Comparison of ENCODE assay signal across 9 cellular contexts in genomic region chr6:139940741-139941712, GRCh38.
DNase-seq lines count a peak whose midpoint lies in the region; ATAC-seq and TF ChIP-seq lines count a peak whose summit lies in the region.
"Had no signal": no experiment of that assay in that cellular context is flagged by ENCODE, and none has a peak within 500 bp of the region (broad histone marks: within the 10 kb centered on the region; RNA-seq: fewer than 3 reads in every experiment).

No MANE protein-coding gene starts in this region.

- no peak overlapping the region for H3K4me2 ChIP-seq in Karpas-422 (ENCODE audit: low read depth, low read length, poor library complexity, severe bottlenecking)

- no peak overlapping the region for H3K9ac ChIP-seq in Karpas-422 (ENCODE audit: low read length)

- no peaks in the 10 kb centered on the region for H4K20me1 ChIP-seq in Karpas-422 (ENCODE audit: insufficient read depth, low read depth, low read length)

- H3K27me3 ChIP-seq in Karpas-422 (ENCODE audit: low read length) = no peaks in the 10 kb centered on the region
- H3K27me3 ChIP-seq: pancreas had no signal

- H3K27ac ChIP-seq in HEK293 (ENCODE audit: extremely low read depth, low read depth, low read length) (no peak overlapping the region), Karpas-422 (ENCODE audit: low read length) (no peak overlapping the region)
- H3K27ac ChIP-seq: pancreas had no signal

- H3K36me3 ChIP-seq in HEK293 (ENCODE audit: control insufficient read depth in 2 of 2, insufficient read depth in 1 of 2, low read length in 2 of 2) = no peaks in the 10 kb centered on the region
- H3K36me3 ChIP-seq in Karpas-422 (ENCODE audit: insufficient read depth, low read length) = no peaks in the 10 kb centered on the region
- H3K36me3 ChIP-seq in mucosa of descending colon (ENCODE audit: low read depth) = no peaks in the 10 kb centered on the region
- H3K36me3 ChIP-seq: pancreas had no signal

- POLR2A ChIA-PET in HEK293 (lab: Yijun Ruan, JAX) = no interaction called here

- H2AFZ ChIP-seq in Karpas-422 (ENCODE audit: low read length) = no peak overlapping the region

- no peaks in the 10 kb centered on the region for H3K9me3 ChIP-seq in HEK293 (ENCODE audit: control insufficient read depth, insufficient read depth, low read depth, low read length)
- no peaks in the 10 kb centered on the region for H3K9me3 ChIP-seq in Karpas-422 (ENCODE audit: low read length)
- H3K9me3 ChIP-seq in mucosa of descending colon = no peaks in the 10 kb centered on the region
- H3K9me3 ChIP-seq: pancreas had no signal

- no peak for TF ChIP-seq POLR2A in GM18505 (IDR thresholded peaks at IDR 0.05; ENCODE audit: borderline replicate concordance, extremely low read depth, insufficient read depth, insufficient read length)

- peak; percentile 43 for DNase-seq in Karpas-422
- DNase-seq in fibroblast of peridontal ligament (ENCODE audit: extremely low read depth) = peak; percentile 43
- DNase-seq in nucleus accumbens (lab: John Stamatoyannopoulos, UW) = no peak
- no peak for DNase-seq in middle frontal gyrus (ENCODE audit: extremely low spot score, low spot score)
- no peak for DNase-seq in ACHN
- DNase-seq in mucosa of descending colon = no peak
- DNase-seq: pancreas had no signal

- in situ Hi-C loops in ACHN (cut with HindIII; ENCODE audit: low pct_ligation_motif_present, low pct_unique_long_range_greater_than_20kb, low sequenced_read_pairs) = no loop called here

- H3K4me1 ChIP-seq in HEK293 (ENCODE audit: control insufficient read depth, insufficient read depth, low read length) (peaks cover 13% of the 10 kb centered on the region), Karpas-422 (ENCODE audit: low read length) (peaks cover 5% of the 10 kb centered on the region; the same call in 1 of the 2 replicates), mucosa of descending colon (ENCODE audit: low read depth) (no peaks in the 10 kb centered on the region)

- TF ChIP-seq CTCF in HEK293 (tag by site-specific recombination; IDR thresholded peaks at IDR 0.05) = no peak
- no peak for TF ChIP-seq CTCF in mucosa of descending colon (IDR thresholded peaks at IDR 0.05)

- no peaks in the 10 kb centered on the region for H3K79me2 ChIP-seq in Karpas-422 (ENCODE audit: low read length)

- CTCF ChIA-PET in HEK293 (lab: Yijun Ruan, JAX) = interaction anchor here (0.5 to 1.4 kb wide), 2 partner anchors 155 to 571 kb away, joined by 3 to 4 read pairs; no protein-coding TSS in a partner anchor

- H3K9me2 ChIP-seq in Karpas-422 (replicated peaks; ENCODE audit: insufficient read depth, low read length) = no peaks in the 10 kb centered on the region

- no peak overlapping the region for H3K4me3 ChIP-seq in HEK293 (ENCODE audit: low read depth, low read length)
- H3K4me3 ChIP-seq in Karpas-422 (ENCODE audit: low read length) = no peak overlapping the region
- H3K4me3 ChIP-seq in mucosa of descending colon = no peak overlapping the region
- H3K4me3 ChIP-seq: pancreas had no signal

- intact Hi-C loops in mucosa of descending colon (cut with DNase I, micrococcal nuclease) = no loop called here

- ATAC-seq in GM18505 (IDR thresholded peaks at IDR 0.05; ENCODE audit: unreplicated experiment) = peak; percentile 95
- no peak for ATAC-seq in mucosa of descending colon

TF ChIP-seq in HEK293, 187 proteins besides CTCF, POLR2A, EP300 and RAD21:
- TF ChIP-seq ZNF18 (tag by site-specific recombination; IDR thresholded peaks at IDR 0.05) (no peak), GLIS2 (tag by site-specific recombination; IDR thresholded peaks at IDR 0.05) (no peak), ZBTB17 (tag by site-specific recombination; IDR thresholded peaks at IDR 0.05) (no peak), ZNF658 (tag by site-specific recombination; IDR thresholded peaks at IDR 0.05) (no peak), PRDM2 (tag by site-specific recombination; IDR thresholded peaks at IDR 0.05; ENCODE audit: borderline replicate concordance) (no peak), ZNF544 (tag by site-specific recombination; IDR thresholded peaks at IDR 0.05) (no peak), FEZF1 (tag by site-specific recombination; IDR thresholded peaks at IDR 0.05) (peak; percentile 61), ZBTB8A (tag by site-specific recombination; IDR thresholded peaks at IDR 0.05) (no peak), ZNF777 (tag by site-specific recombination; IDR thresholded peaks at IDR 0.05; ENCODE audit: borderline replicate concordance) (no peak), ZBTB48 (tag by site-specific recombination; IDR thresholded peaks at IDR 0.05) (no peak), ZBTB20 (tag by site-specific recombination; IDR thresholded peaks at IDR 0.05) (peak; percentile 78), ZNF335 (tag by site-specific recombination; conservative IDR thresholded peaks at IDR 0.05) (0 out of 2 replicates have a peak, but pooled peaks have one; percentile 16)
- TF ChIP-seq, protein P1, sequence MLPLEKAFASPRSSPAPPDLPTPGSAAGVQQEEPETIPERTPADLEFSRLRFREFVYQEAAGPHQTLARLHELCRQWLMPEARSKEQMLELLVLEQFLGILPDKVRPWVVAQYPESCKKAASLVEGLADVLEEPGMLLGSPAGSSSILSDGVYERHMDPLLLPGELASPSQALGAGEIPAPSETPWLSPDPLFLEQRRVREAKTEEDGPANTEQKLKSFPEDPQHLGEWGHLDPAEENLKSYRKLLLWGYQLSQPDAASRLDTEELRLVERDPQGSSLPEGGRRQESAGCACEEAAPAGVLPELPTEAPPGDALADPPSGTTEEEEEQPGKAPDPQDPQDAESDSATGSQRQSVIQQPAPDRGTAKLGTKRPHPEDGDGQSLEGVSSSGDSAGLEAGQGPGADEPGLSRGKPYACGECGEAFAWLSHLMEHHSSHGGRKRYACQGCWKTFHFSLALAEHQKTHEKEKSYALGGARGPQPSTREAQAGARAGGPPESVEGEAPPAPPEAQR (tag by site-specific recombination; IDR thresholded peaks at IDR 0.05) = no peak

Comparison
In these comparisons a context has a peak if more than half of its experiments do, and no peak if none do; other contexts are left out.
1. DNase-seq: peak in Karpas-422 (single experiment) and fibroblast of peridontal ligament (single experiment); none in nucleus accumbens (0 of 56), middle frontal gyrus (single experiment), ACHN (single experiment) and mucosa of descending colon (0 of 3).